In genomic region chr12:32455607-32456063, GRCh38 we compare ENCODE assay signal across 8 cellular contexts. TPM values are rescaled to one million over a fixed set of nuclear protein-coding genes. Genes with fewer than 3 reads are reported as not detected.
DNase-seq lines count a peak whose midpoint lies in the region; ATAC-seq, FAIRE-seq and TF ChIP-seq lines count a peak whose summit lies in the region.

No MANE protein-coding gene starts in this region.

- no peaks in the 10 kb centered on the region for H3K36me3 ChIP-seq in ES-I3 (ENCODE audit: insufficient read depth, low read length)
- no peaks in the 10 kb centered on the region for H3K36me3 ChIP-seq in GM12878 (ENCODE audit: control insufficient read depth in 2 of 2, insufficient read depth in 2 of 2, low read length in 1 of 2)
- peaks cover 4% of the 10 kb centered on the region; the same call in 1 of the 2 replicates for H3K36me3 ChIP-seq in iPS-20b (ENCODE audit: insufficient read depth, low read depth, low read length)
- H3K36me3 ChIP-seq in smooth muscle cell (ENCODE audit: low read depth), result no peaks in the 10 kb centered on the region

- in situ Hi-C loops in GM12878 (cut with MboI), result loop anchor here (5.0 to 10.0 kb wide), 3 partner anchors 217 to 1559 kb away; no protein-coding TSS in a partner anchor

- no peak overlapping the region for H3K4me3 Mint-ChIP-seq in activated T-helper 1 cell treated with anti-CD3 and anti-CD28 coated beads, Interleukin-12 subunit alpha, Interleukin-12 subunit beta, Interleukin-2, Interleukin-4 antibody, amounts not matched to agents 30 ng/mL and 10 ng/mL and 1 ng/mL, durations not matched to agents 14 hours and 24 hours and 36 hours

- no peaks in the 10 kb centered on the region for H3F3A ChIP-seq in smooth muscle cell (ENCODE audit: low read depth)

- H3K79me2 ChIP-seq in GM12878 (ENCODE audit: control insufficient read depth, insufficient read depth, low read length) (no peaks in the 10 kb centered on the region), smooth muscle cell (ENCODE audit: low read depth) (no peaks in the 10 kb centered on the region)

- no peak overlapping the region for H3K4me2 ChIP-seq in GM12878 (ENCODE audit: control insufficient read depth, insufficient read depth)
- H3K4me2 ChIP-seq in smooth muscle cell, result peak overlapping the region; percentile 78

- peak; percentile 40 for DNase-seq in HFF-Myc (ENCODE audit: extremely low read depth, low read depth)
- DNase-seq in NCI-H446 (lab: John Stamatoyannopoulos, UW), result peak; percentile 62 to 72
- DNase-seq in GM12878 (ENCODE audit: low read depth, low spot score), result no peak
- DNase-seq in smooth muscle cell (lab: John Stamatoyannopoulos, UW; ENCODE audit: unreplicated experiment), result no peak
- DNase-seq in activated T-helper 1 cell treated with anti-CD3 and anti-CD28 coated beads, Interleukin-12 subunit alpha, Interleukin-12 subunit beta, Interleukin-2, Interleukin-4 antibody, amounts not matched to agents 30 ng/mL and 10 ng/mL and 1 ng/mL, durations not matched to agents 14 hours and 24 hours and 36 hours (ENCODE audit: low spot score), result no peak

- CTCF ChIA-PET in GM12878 (lab: Yijun Ruan, JAX), result interaction anchor here (0.8 to 8.0 kb wide), 31 partner anchors 12 to 802 kb away, joined by 3 to 106 read pairs (median 5); partner anchors contain the start of gene YARS2

- SMC1A ChIA-PET in GM12878 (lab: Charles Lee; ENCODE audit: uncharacterized antibody, unreplicated experiment), result interaction anchor here (0.6 to 10.2 kb wide), 26 partner anchors 11 to 1564 kb away, joined by 3 to 108 read pairs (median 4); partner anchors contain the start of gene YARS2

- TF ChIP-seq EP300 in GM12878 (IDR thresholded peaks at IDR 0.05; ENCODE audit: borderline replicate concordance in 1 of 2, control insufficient read depth in 1 of 2, low read depth in 2 of 2, low read length in 2 of 2), result no peak

- WGBS in GM12878 (ENCODE audit: insufficient coverage, insufficient replicate concordance, low lambda C conversion rate, missing lambda C conversion rate), result 0% methylated on average over 1 of the region's 1 CpG
- 54% methylated on average over 1 of the region's 1 CpG for WGBS in smooth muscle cell (ENCODE audit: low lambda C conversion rate)

- peaks cover 5% of the 10 kb centered on the region for H3K4me1 Mint-ChIP-seq in activated T-helper 1 cell treated with anti-CD3 and anti-CD28 coated beads, Interleukin-12 subunit alpha, Interleukin-12 subunit beta, Interleukin-2, Interleukin-4 antibody, amounts not matched to agents 30 ng/mL and 10 ng/mL and 1 ng/mL, durations not matched to agents 14 hours and 24 hours and 36 hours (ENCODE audit: low read depth)

- no peak for TF ChIP-seq POLR2A in GM12878 (IDR thresholded peaks at IDR 0.05; ENCODE audit: low read depth, low read length)

- peak; percentile 82 for TF ChIP-seq RAD21 in GM12878 (IDR thresholded peaks at IDR 0.05; ENCODE audit: insufficient read depth, low read depth, low read length)

- peaks cover 11% of the 10 kb centered on the region for H3K27me3 Mint-ChIP-seq in activated T-helper 1 cell treated with anti-CD3 and anti-CD28 coated beads, Interleukin-12 subunit alpha, Interleukin-12 subunit beta, Interleukin-2, Interleukin-4 antibody, amounts not matched to agents 30 ng/mL and 10 ng/mL and 1 ng/mL, durations not matched to agents 14 hours and 24 hours and 36 hours (ENCODE audit: insufficient read depth)

- H3K9me3 ChIP-seq in ES-I3 (ENCODE audit: control insufficient read depth, insufficient read depth, low read length) (no peaks in the 10 kb centered on the region), GM12878 (replicated peaks; ENCODE audit: control insufficient read depth, insufficient read depth, low read length) (no peaks in the 10 kb centered on the region), iPS-20b (ENCODE audit: insufficient read depth, low read depth, low read length) (no peaks in the 10 kb centered on the region), smooth muscle cell (replicated peaks; ENCODE audit: low read depth) (no peaks in the 10 kb centered on the region)

- H3K27me3 ChIP-seq in GM12878 (replicated peaks in 1 of 2; ENCODE audit: control insufficient read depth in 2 of 2, insufficient read depth in 2 of 2, low read length in 1 of 2), result no peaks in the 10 kb centered on the region
- H3K27me3 ChIP-seq in iPS-20b (ENCODE audit: insufficient read depth, low read length), result no peaks in the 10 kb centered on the region
- no peaks in the 10 kb centered on the region for H3K27me3 ChIP-seq in smooth muscle cell (ENCODE audit: low read depth)

- H3K9me3 Mint-ChIP-seq in activated T-helper 1 cell treated with anti-CD3 and anti-CD28 coated beads, Interleukin-12 subunit alpha, Interleukin-12 subunit beta, Interleukin-2, Interleukin-4 antibody, amounts not matched to agents 30 ng/mL and 10 ng/mL and 1 ng/mL, durations not matched to agents 14 hours and 24 hours and 36 hours, result no peaks in the 10 kb centered on the region

- H3K4me3 ChIP-seq in HFF-Myc (replicated peaks; ENCODE audit: low read depth, low read length) (no peak overlapping the region), GM12878 (no peak overlapping the region), iPS-20b (ENCODE audit: low read length) (peak overlapping the region; percentile 53; the same call in 1 of the 2 replicates), smooth muscle cell (peak overlapping the region; percentile 42)

- POLR2A ChIA-PET in GM12878 (lab: Charles Lee), result interaction anchor here (2.3 kb wide), 1 partner anchor 216 kb away, joined by 6 read pairs; no protein-coding TSS in a partner anchor

- H3K9ac ChIP-seq in ES-I3 (ENCODE audit: low read depth, low read length), result peak overlapping the region; percentile 22; the same call in 1 of the 2 replicates
- no peak overlapping the region for H3K9ac ChIP-seq in GM12878 (ENCODE audit: control insufficient read depth, insufficient read depth, low read length)
- peak overlapping the region; percentile 67 for H3K9ac ChIP-seq in iPS-20b (ENCODE audit: low read depth, low read length)
- H3K9ac ChIP-seq in smooth muscle cell (ENCODE audit: low read depth), result no peak overlapping the region

- H2AFZ ChIP-seq in GM12878 (ENCODE audit: control insufficient read depth, low read depth, low read length) (peak overlapping the region; percentile 3; the same call in 1 of the 2 replicates), smooth muscle cell (ENCODE audit: low read depth) (no peak overlapping the region)

- ATAC-seq in GM12878 (peak; percentile 48; the same call in 2 of the 3 replicates), HG03354 (IDR thresholded peaks at IDR 0.05; ENCODE audit: poor library complexity, severe bottlenecking, unreplicated experiment) (no peak)

- no peaks in the 10 kb centered on the region for H3K36me3 Mint-ChIP-seq in activated T-helper 1 cell treated with anti-CD3 and anti-CD28 coated beads, Interleukin-12 subunit alpha, Interleukin-12 subunit beta, Interleukin-2, Interleukin-4 antibody, amounts not matched to agents 30 ng/mL and 10 ng/mL and 1 ng/mL, durations not matched to agents 14 hours and 24 hours and 36 hours (ENCODE audit: low read depth)

- no TSS peak for BruUV-seq in GM12878 (replicated peaks; lab: Mats Ljungman, UMichigan)

- no peaks in the 10 kb centered on the region for H4K20me1 ChIP-seq in GM12878 (ENCODE audit: control insufficient read depth, insufficient read depth)
- no peaks in the 10 kb centered on the region for H4K20me1 ChIP-seq in smooth muscle cell (ENCODE audit: low read depth)

- peak; percentile 89 for FAIRE-seq in GM12878 (lab: Jason Lieb, UNC)

- peak; percentile 43 for TF ChIP-seq CTCF in HFF-Myc (IDR thresholded peaks at IDR 0.05; ENCODE audit: low read depth, low read length, missing control alignments)
- peak; percentile 46 to 70 (median 49); a peak in 5 of 6 replicates for TF ChIP-seq CTCF in GM12878 (IDR thresholded peaks at IDR 0.05 in 2 of 3, conservative IDR thresholded peaks at IDR 0.05 in 1 of 3; ENCODE audit: control insufficient read depth in 2 of 3, extremely low read depth in 1 of 3, insufficient read depth in 1 of 3, low read depth in 3 of 3, low read length in 3 of 3)
- peak; percentile 72 for TF ChIP-seq CTCF in smooth muscle cell (IDR thresholded peaks at IDR 0.05; ENCODE audit: borderline replicate concordance, insufficient read depth, poor library complexity, severe bottlenecking)

- no peak overlapping the region for H3K27ac Mint-ChIP-seq in activated T-helper 1 cell treated with anti-CD3 and anti-CD28 coated beads, Interleukin-12 subunit alpha, Interleukin-12 subunit beta, Interleukin-2, Interleukin-4 antibody, amounts not matched to agents 30 ng/mL and 10 ng/mL and 1 ng/mL, durations not matched to agents 14 hours and 24 hours and 36 hours

- H3K4me1 ChIP-seq in ES-I3 (ENCODE audit: insufficient read depth, low read length), result peaks cover 58% of the 10 kb centered on the region
- H3K4me1 ChIP-seq in GM12878 (ENCODE audit: control insufficient read depth, insufficient read depth, low read length), result no peaks in the 10 kb centered on the region; the same call in 1 of the 2 replicates
- peaks cover 59% of the 10 kb centered on the region for H3K4me1 ChIP-seq in iPS-20b (ENCODE audit: insufficient read depth, low read length)
- peaks cover 41% of the 10 kb centered on the region for H3K4me1 ChIP-seq in smooth muscle cell (ENCODE audit: low read depth)

- RAD21 ChIA-PET in GM12878 (lab: Charles Lee; ENCODE audit: unreplicated experiment), result interaction anchor here (0.6 to 4.7 kb wide), 18 partner anchors 16 to 1567 kb away, joined by 3 to 73 read pairs (median 6); partner anchors contain the start of genes ALG10, ETFBKMT and YARS2

- H3K27ac ChIP-seq in GM12878 (ENCODE audit: control insufficient read depth, insufficient read depth) (no peak overlapping the region), iPS-20b (ENCODE audit: low read length) (peak overlapping the region; percentile 74), smooth muscle cell (ENCODE audit: low read depth) (no peak overlapping the region)

- intact Hi-C loops in GM12878 (cut with micrococcal nuclease; ENCODE audit: unreplicated experiment), result loop anchor here (1.0 to 5.0 kb wide), 5 partner anchors 202 to 1567 kb away; partner anchors contain the start of genes ALG10 and YARS2
- intact Hi-C loops in activated T-helper 1 cell treated with anti-CD3 and anti-CD28 coated beads, Interleukin-12 subunit alpha, Interleukin-12 subunit beta, Interleukin-2, Interleukin-4 antibody, amounts not matched to agents 30 ng/mL and 10 ng/mL and 1 ng/mL, durations not matched to agents 14 hours and 24 hours and 36 hours (cut with micrococcal nuclease), result loop anchor here (1.0 to 5.0 kb wide), 6 partner anchors 88 to 1567 kb away; partner anchors contain the start of genes ALG10 and YARS2

RNA-seq across cellular contexts. Expression of gene FGD4, which starts 56.3 kb away (rescaled TPM):
- not detected in 2 replicates for total RNA-seq in GM12878 (2013; cell fraction: nucleolus; rRNA removed)
- 0.11 and 0.17 TPM in 2 replicates for total RNA-seq in GM12878 (2014; rRNA removed)
- total RNA-seq in GM12878 (2014; rRNA removed; fragmentation: Illumina TruSeq; extraction: Trizol), result 0.09 and 0.13 TPM in 2 replicates
- total RNA-seq in GM12878 (2021), result 0.05 and 0.18 TPM in 2 replicates
- polyA plus RNA-seq in GM12878 (2011; ENCODE audit: low read depth), result not detected
- polyA plus RNA-seq in GM12878 (2011; rRNA removed), result 0.03 TPM in 1 of 2 replicates, not detected in the other
- not detected in 2 replicates for polyA plus RNA-seq in GM12878 (2011; cell fraction: cytosol; rRNA removed)
- not detected in 2 replicates for polyA plus RNA-seq in GM12878 (2011; cell fraction: nucleus; rRNA removed)
- polyA plus RNA-seq in GM12878 (2012), result 0.03 TPM in 1 of 2 replicates, not detected in the other
- 0.01 and 0.03 TPM in 2 replicates for polyA plus RNA-seq in GM12878 (2014; fragmentation: Illumina TruSeq; extraction: Trizol)
- polyA plus RNA-seq in GM12878 (2014; fragmentation: Nextera tagmentation; extraction: Ambion mirVana), result under 1 TPM in 1 of 2 experiments, not detected in 1; 0.05 TPM
- 0.25 TPM in 1 of 2 replicates, not detected in the other for polyA plus RNA-seq in GM12878 (2014; rRNA removed)
- polyA plus RNA-seq in GM12878 (2016; fragmentation: Nextera tagmentation; extraction: Ambion mirVana), result under 1 TPM; 0.05 to 0.08 TPM
- polyA minus RNA-seq in GM12878 (2011; rRNA and poly(A)+ RNA removed), result 0.10 TPM in 1 of 2 replicates, not detected in the other
- not detected in 2 replicates for polyA minus RNA-seq in GM12878 (2011; cell fraction: cytosol; rRNA and poly(A)+ RNA removed)
- polyA minus RNA-seq in GM12878 (2011; cell fraction: nucleus; rRNA and poly(A)+ RNA removed), result not detected in 2 replicates
- total RNA-seq in smooth muscle cell, result 4.5 and 5.8 TPM in 2 replicates
- 0.42 and 1.5 TPM in 2 replicates for polyA plus RNA-seq in smooth muscle cell
- total RNA-seq in activated T-helper 1 cell treated with anti-CD3 and anti-CD28 coated beads, Interleukin-12 subunit alpha, Interleukin-12 subunit beta, Interleukin-2, Interleukin-4 antibody, amounts not matched to agents 30 ng/mL and 10 ng/mL and 1 ng/mL, durations not matched to agents 14 hours and 24 hours and 36 hours, result 0.03 and 0.51 TPM in 2 replicates

Comparison
In these comparisons a context has a peak if more than half of its experiments do, and no peak if none do; other contexts are left out.
1. H3K9ac ChIP-seq: peak in ES-I3 (single experiment) and iPS-20b (single experiment); none in GM12878 (single experiment) and smooth muscle cell (single experiment).
2. DNase-seq: peak in HFF-Myc (single experiment) and NCI-H446 (2 of 2); none in GM12878 (single experiment), smooth muscle cell (single experiment) and activated T-helper 1 cell treated with anti-CD3 and anti-CD28 coated beads, Interleukin-12 subunit alpha, Interleukin-12 subunit beta, Interleukin-2, Interleukin-4 antibody, amounts not matched to agents 30 ng/mL and 10 ng/mL and 1 ng/mL, durations not matched to agents 14 hours and 24 hours and 36 hours (single experiment).
3. H3K4me3 ChIP-seq: peak in iPS-20b (single experiment) and smooth muscle cell (single experiment); none in HFF-Myc (single experiment) and GM12878 (single experiment).
4. Peak in every context shown above with its lines, with median percentiles within 50 percentile points of each other: CTCF ChIP-seq.